ENCODE assay signal across 18 cellular contexts in genomic region chr1:72937905-72938304, GRCh38.
DNase-seq lines count a peak whose midpoint lies in the region; ATAC-seq, FAIRE-seq and TF ChIP-seq lines count a peak whose summit lies in the region.
"Had no signal": no experiment of that assay in that cellular context is flagged by ENCODE, and none has a peak within 500 bp of the region (broad histone marks: within the 10 kb centered on the region; RNA-seq: fewer than 3 reads in every experiment).

No MANE protein-coding gene starts in this region.

- H3K9me2 ChIP-seq in PC-9 (ENCODE audit: insufficient read depth) (no peaks in the 10 kb centered on the region; the same call in 1 of the 2 replicates), neural cell (ENCODE audit: insufficient read depth, low read length) (no peaks in the 10 kb centered on the region)

- H3K27me3 ChIP-seq in ACC112 (ENCODE audit: insufficient read depth, low read length) (no peaks in the 10 kb centered on the region), PC-9 (ENCODE audit: insufficient read depth, low read depth) (no peaks in the 10 kb centered on the region), neural cell (ENCODE audit: insufficient read depth, low read depth, low read length) (no peaks in the 10 kb centered on the region), trophoblast cell (ENCODE audit: insufficient read depth, low read length) (no peaks in the 10 kb centered on the region)

- H4K12ac ChIP-seq in trophoblast cell (ENCODE audit: low read depth, low read length), result no peak overlapping the region

- BruUV-seq in PC-9 (replicated peaks; lab: Mats Ljungman, UMichigan), result no TSS peak

- intact Hi-C loops in PC-9 (cut with micrococcal nuclease; ENCODE audit: unreplicated experiment), result no loop called here

- no peak overlapping the region for H3K23ac ChIP-seq in trophoblast cell (ENCODE audit: low read length)

- peak; percentile 99 for TF ChIP-seq EP300 in neural cell (conservative IDR thresholded peaks at IDR 0.05; ENCODE audit: poor library complexity, severe bottlenecking)

- H2AK5ac ChIP-seq in trophoblast cell (ENCODE audit: low read length), result no peak overlapping the region

- no CpG with 5 or more reads among the region's 1 CpG for WGBS in trophoblast cell (ENCODE audit: extremely low coverage, insufficient coverage, insufficient read length)

- H4K8ac ChIP-seq in trophoblast cell (ENCODE audit: low read depth, low read length), result no peak overlapping the region

- H3K27ac ChIP-seq in ACC112 (ENCODE audit: low read depth, low read length) (no peak overlapping the region), PC-9 (no peak overlapping the region), neural cell (ENCODE audit: low read length) (peak overlapping the region; percentile 66), trophoblast cell (ENCODE audit: low read depth, low read length) (no peak overlapping the region)
- H3K27ac ChIP-seq: C4-2B had no signal

- H3K18ac ChIP-seq in trophoblast cell (ENCODE audit: low read length), result no peak overlapping the region

- H2AFZ ChIP-seq in ACC112 (ENCODE audit: low read length, unreplicated experiment) (peak overlapping the region; percentile 46), PC-9 (peak overlapping the region; percentile 30; the same call in 1 of the 2 replicates), neural cell (ENCODE audit: low read depth, low read length) (no peak overlapping the region), trophoblast cell (ENCODE audit: insufficient read depth, low read length, poor library complexity) (no peak overlapping the region)

- H3K4me3 ChIP-seq in ACC112 (ENCODE audit: low read depth, low read length) (no peak overlapping the region), PC-9 (no peak overlapping the region), neural cell (ENCODE audit: low read length) (no peak overlapping the region), trophoblast cell (ENCODE audit: low read depth, low read length) (no peak overlapping the region)
- H3K4me3 ChIP-seq: HAP-1 had no signal

- H2BK5ac ChIP-seq in trophoblast cell (ENCODE audit: low read depth, low read length, poor library complexity), result no peak overlapping the region

- H3K4me1 ChIP-seq in ACC112 (ENCODE audit: control insufficient read depth, insufficient read depth, low read length, unreplicated experiment) (no peaks in the 10 kb centered on the region), PC-9 (replicated peaks; ENCODE audit: insufficient read depth) (no peaks in the 10 kb centered on the region), trophoblast cell (ENCODE audit: control insufficient read depth in 1 of 2, insufficient read depth in 2 of 2, low read length in 2 of 2) (no peaks in the 10 kb centered on the region)
- H3K4me1 ChIP-seq: Caco-2, HAP-1 had no signal

- peak; percentile 35 for TF ChIP-seq RAD21 in neural cell (conservative IDR thresholded peaks at IDR 0.05)

- H3K79me2 ChIP-seq in ACC112 (ENCODE audit: control insufficient read depth, insufficient read depth, low read length, unreplicated experiment) (no peaks in the 10 kb centered on the region), PC-9 (ENCODE audit: low read depth) (no peaks in the 10 kb centered on the region), neural cell (replicated peaks; ENCODE audit: insufficient read depth, low read length) (no peaks in the 10 kb centered on the region), trophoblast cell (ENCODE audit: control insufficient read depth, insufficient read depth, low read length, poor library complexity) (no peaks in the 10 kb centered on the region)

- H3K9me3 ChIP-seq in PC-9 (ENCODE audit: insufficient read depth, low read depth), result no peaks in the 10 kb centered on the region
- H3K9me3 ChIP-seq in neural cell (ENCODE audit: low read length), result no peaks in the 10 kb centered on the region
- no peaks in the 10 kb centered on the region for H3K9me3 ChIP-seq in trophoblast cell (ENCODE audit: insufficient read depth, low read depth, low read length)
- H3K9me3 ChIP-seq: Caco-2, HAP-1 had no signal

- no peak for ATAC-seq in HG03280 (IDR thresholded peaks at IDR 0.05; ENCODE audit: unreplicated experiment)

- TF ChIP-seq POLR2A in H54 (IDR thresholded peaks at IDR 0.05; ENCODE audit: low read depth, low read length), result no peak

- CTCF ChIA-PET in PC-9 (lab: Charles Lee), result no interaction called here

- H3K79me1 ChIP-seq in trophoblast cell (ENCODE audit: low read length), result no peaks in the 10 kb centered on the region

- H3K9ac ChIP-seq in neural cell (ENCODE audit: low read length) (no peak overlapping the region), trophoblast cell (ENCODE audit: low read length) (no peak overlapping the region)

- H3K4me2 ChIP-seq in PC-9, result no peak overlapping the region
- H3K4me2 ChIP-seq in neural cell (ENCODE audit: low read length), result no peak overlapping the region
- no peak overlapping the region for H3K4me2 ChIP-seq in trophoblast cell (ENCODE audit: low read length)

- H3K14ac ChIP-seq in trophoblast cell (ENCODE audit: low read length), result no peak overlapping the region

- TF ChIP-seq CTCF in PC-9 (conservative IDR thresholded peaks at IDR 0.05) (no peak), neural cell (IDR thresholded peaks at IDR 0.05; ENCODE audit: poor library complexity, severe bottlenecking) (no peak)

- H2BK12ac ChIP-seq in trophoblast cell (ENCODE audit: low read length), result no peak overlapping the region

- no peaks in the 10 kb centered on the region for H3F3A ChIP-seq in PC-9 (ENCODE audit: insufficient read depth, low read depth)
- peaks cover 5% of the 10 kb centered on the region for H3F3A ChIP-seq in neural cell (ENCODE audit: insufficient read depth, low read length, poor library complexity, severe bottlenecking)

- no peak overlapping the region for H4K91ac ChIP-seq in trophoblast cell (ENCODE audit: low read depth, low read length)

- FAIRE-seq in H54 (lab: Jason Lieb, UNC), result peak; percentile 11
- FAIRE-seq: A204.1, D721Med, G401.6, GM12891, GM19239, H1 had no signal

- POLR2A ChIA-PET in PC-9 (lab: Charles Lee; ENCODE audit: unreplicated experiment), result no interaction called here

- no peaks in the 10 kb centered on the region; the same call in 1 of the 2 replicates for H3K36me3 ChIP-seq in ACC112 (ENCODE audit: insufficient read depth, low read length)
- no peaks in the 10 kb centered on the region for H3K36me3 ChIP-seq in PC-9 (ENCODE audit: low read depth)
- H3K36me3 ChIP-seq in neural cell (ENCODE audit: insufficient read depth, low read length), result no peaks in the 10 kb centered on the region
- no peaks in the 10 kb centered on the region for H3K36me3 ChIP-seq in trophoblast cell (ENCODE audit: control insufficient read depth in 1 of 2, insufficient read depth in 2 of 2, low read length in 2 of 2)
- H3K36me3 ChIP-seq: HAP-1 had no signal

- H4K20me1 ChIP-seq in PC-9 (ENCODE audit: insufficient read depth) (no peaks in the 10 kb centered on the region), neural cell (ENCODE audit: insufficient read depth) (no peaks in the 10 kb centered on the region)

- H3K4ac ChIP-seq in trophoblast cell (ENCODE audit: low read depth, low read length), result no peak overlapping the region

- DNase-seq in H54 (ENCODE audit: insufficient read length, low spot score) (no peak), PC-9 (no peak), NAMALWA (ENCODE audit: low spot score) (no peak), trophoblast cell (no peak)
- DNase-seq: AML-193; Caco-2; CD4-positive, alpha-beta T cell had no signal

- no peak overlapping the region for H2BK120ac ChIP-seq in trophoblast cell (ENCODE audit: insufficient read depth, low read length, poor library complexity)

TF ChIP-seq in neural cell, 6 proteins besides CTCF, POLR2A, EP300 and RAD21:
- TF ChIP-seq EZH2 (IDR thresholded peaks at IDR 0.05; ENCODE audit: borderline replicate concordance, insufficient read depth, low read length, poor library complexity, severe bottlenecking), result no peak
- peak; percentile 35 for TF ChIP-seq SMC3 (conservative IDR thresholded peaks at IDR 0.05; ENCODE audit: poor library complexity)
- TF ChIP-seq REST (IDR thresholded peaks at IDR 0.05; ENCODE audit: borderline replicate concordance), result peak; percentile 93
- TF ChIP-seq TAF1 (IDR thresholded peaks at IDR 0.05; ENCODE audit: low read depth), result no peak
- peak; percentile 22 for TF ChIP-seq MXI1 (conservative IDR thresholded peaks at IDR 0.05; ENCODE audit: poor library complexity, severe bottlenecking)
- TF ChIP-seq POLR2AphosphoS5 (IDR thresholded peaks at IDR 0.05), result peak; percentile 97

Comparison
In these comparisons a context has a peak if more than half of its experiments do, and no peak if none do; other contexts are left out.
1. H2AFZ ChIP-seq: peak in ACC112 (single experiment) and PC-9 (single experiment); none in neural cell (single experiment) and trophoblast cell (single experiment).